In genomic region chr1:66517959-66518358, GRCh38 we compare ENCODE assay signal across 29 cellular contexts.
"Had no signal": no experiment of that assay in that cellular context is flagged by ENCODE, and none has a peak within 500 bp of the region (broad histone marks: within the 10 kb centered on the region; RNA-seq: fewer than 3 reads in every experiment).

No MANE protein-coding gene starts in this region.

- H3K9me3 ChIP-seq: adrenal gland, body of pancreas, breast epithelium had no signal

- H3K4me1 ChIP-seq: adrenal gland, ascending aorta, body of pancreas, breast epithelium had no signal

- H3K36me3 ChIP-seq: adrenal gland, ascending aorta, brain microvascular endothelial cell, breast epithelium, cardiac muscle cell had no signal

- H3K4me3 ChIP-seq: adrenal gland, ascending aorta, body of pancreas, breast epithelium, cardiac muscle cell had no signal

- H3K27ac ChIP-seq: adrenal gland, ascending aorta, body of pancreas, brain microvascular endothelial cell, breast epithelium, cardiac muscle cell had no signal

- DNase-seq: activated effector memory CD4-positive, alpha-beta T cell treated with anti-CD3 and anti-CD28 coated beads, Interleukin-2, amount 50 U/mL, for 16 hours; activated effector memory CD4-positive, alpha-beta T cell treated with Interleukin-2 at 50 U/mL for 16 hours; activated gamma-delta T cell; activated gamma-delta T cell treated with Interleukin-2 at 50 U/mL for 16 hours; activated naive CD4-positive, alpha-beta T cell; activated naive CD4-positive, alpha-beta T cell treated with anti-CD3 and anti-CD28 coated beads for 36 hours; activated naive CD4-positive, alpha-beta T cell treated with anti-CD3 and anti-CD28 coated beads, Interleukin-2, amount 10 ng/mL, durations not matched to agents 7 days and 5 days; activated naive CD4-positive, alpha-beta T cell treated with anti-CD3 and anti-CD28 coated beads, Interleukin-2, amount 50 U/mL, for 16 hours; activated naive CD8-positive, alpha-beta T cell treated with anti-CD3 and anti-CD28 coated beads for 36 hours; activated naive CD8-positive, alpha-beta T cell treated with anti-CD3 and anti-CD28 coated beads, Interleukin-2, amount 10 ng/mL, durations not matched to agents 7 days and 5 days; activated naive CD8-positive, alpha-beta T cell treated with anti-CD3 and anti-CD28 coated beads, Interleukin-2, amount 50 U/mL, for 24 hours; activated T-cell treated with anti-CD3 and anti-CD28 coated beads, Interleukin-2, amount 50 U/mL, for 1 hour; activated T-cell treated with anti-CD3 and anti-CD28 coated beads, Interleukin-2, amount 50 U/mL, for 24 hours; activated T-cell treated with anti-CD3 and anti-CD28 coated beads, Interleukin-2, amount 50 U/mL, for 4 hours; activated T-cell treated with anti-CD3 and anti-CD28 coated beads, Interleukin-2, amount 50 U/mL, for 48 hours; activated T-cell treated with anti-CD3 and anti-CD28 coated beads, Interleukin-2, amount 50 U/mL, for 72 hours; adrenal gland; amniotic stem cell; amygdala; anterior cingulate cortex; aorta; body of pancreas; brain microvascular endothelial cell; caudate nucleus; central memory CD4-positive, alpha-beta T cell; cerebellar nuclear complex had no signal
